In the genomic region with DNA sequence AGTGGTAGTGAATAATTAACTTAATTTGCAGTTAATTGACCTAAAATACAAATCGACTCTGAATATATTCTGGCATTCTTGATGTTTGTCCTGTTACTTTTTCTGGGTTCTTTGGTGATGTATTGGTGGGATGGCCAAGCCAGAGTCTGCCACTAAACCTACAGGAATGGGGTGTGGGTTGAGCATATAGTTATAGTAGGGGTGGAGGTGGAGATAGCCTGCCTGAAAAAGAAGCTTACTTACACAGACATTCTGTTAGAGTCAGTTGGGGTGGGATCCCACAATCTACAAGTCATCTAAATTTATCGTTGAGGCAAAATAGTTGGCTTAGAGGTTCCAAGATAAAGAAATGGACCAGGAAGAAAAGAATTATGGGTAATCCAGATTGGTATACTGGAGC, we compare ENCODE assay signal across 23 cellular contexts.
"Had no signal": no experiment of that assay in that cellular context is flagged by ENCODE, and none has a peak within 500 bp of the region (broad histone marks: within the 10 kb centered on the region; RNA-seq: fewer than 3 reads in every experiment).

No MANE protein-coding gene starts in this region.

- DNase-seq: colonic mucosa; cortex of kidney; dermis blood vessel endothelial cell; dorsolateral prefrontal cortex; effector CD4-positive, alpha-beta T cell; effector CD8-positive, alpha-beta T cell; effector memory CD4-positive, alpha-beta T cell; effector memory CD8-positive, alpha-beta T cell; endodermal cell; erythroblast; esophagus squamous epithelium; foreskin keratinocyte; foreskin melanocyte; gastrocnemius medialis; glutamatergic neuron; head of caudate nucleus; heart left ventricle; heart right ventricle had no signal

- H3K27me3 ChIP-seq: colonic mucosa, dorsolateral prefrontal cortex, esophagus muscularis mucosa, esophagus squamous epithelium, foreskin keratinocyte, gastrocnemius medialis, gastroesophageal sphincter, heart left ventricle, heart right ventricle had no signal

- H3K4me2 ChIP-seq: hepatocyte had no signal

- H2AFZ ChIP-seq: hepatocyte had no signal

- H3K9me3 ChIP-seq: colonic mucosa, esophagus muscularis mucosa, esophagus squamous epithelium, gastrocnemius medialis, gastroesophageal sphincter, heart left ventricle, heart right ventricle had no signal

- H3K27ac ChIP-seq: colonic mucosa, coronary artery, dorsolateral prefrontal cortex, epithelial cell of prostate, esophagus muscularis mucosa, esophagus squamous epithelium, foreskin keratinocyte, gastrocnemius medialis, gastroesophageal sphincter, heart left ventricle, heart right ventricle, hepatocyte had no signal

- H3K4me1 ChIP-seq: colonic mucosa, esophagus muscularis mucosa, esophagus squamous epithelium, foreskin keratinocyte, gastrocnemius medialis, gastroesophageal sphincter had no signal

- H3K36me3 ChIP-seq: colonic mucosa, esophagus muscularis mucosa, esophagus squamous epithelium, gastrocnemius medialis, gastroesophageal sphincter, heart left ventricle, heart right ventricle had no signal

- H3K79me2 ChIP-seq: hepatocyte had no signal

- H3K4me3 ChIP-seq: colonic mucosa, coronary artery, dorsolateral prefrontal cortex, esophagus muscularis mucosa, esophagus squamous epithelium, gastrocnemius medialis, gastroesophageal sphincter, heart left ventricle, heart right ventricle, hepatocyte had no signal
